25 cellular contexts compared by ENCODE assay signal in genomic region chr6:75326557-75327258, GRCh38. TPM values are rescaled to one million over a fixed set of nuclear protein-coding genes. Genes with fewer than 3 reads are reported as not detected.
DNase-seq lines count a peak whose midpoint lies in the region; ATAC-seq and TF ChIP-seq lines count a peak whose summit lies in the region.
"Had no signal": no experiment of that assay in that cellular context is flagged by ENCODE, and none has a peak within 500 bp of the region (broad histone marks: within the 10 kb centered on the region; RNA-seq: fewer than 3 reads in every experiment).

No MANE protein-coding gene starts in this region.

- POLR2A ChIA-PET in RWPE1 (lab: Yijun Ruan, JAX; ENCODE audit: low non-redundant PET): no interaction called here
- POLR2A ChIA-PET in OCI-LY7 (lab: Charles Lee): interaction anchor here (1.0 to 1.2 kb wide), 3 partner anchors 9 to 16 kb away, joined by 3 read pairs; no protein-coding TSS in a partner anchor

- H3K36me3 ChIP-seq in psoas muscle (ENCODE audit: insufficient read depth in 1 of 2, low read depth in 1 of 2) (no peaks in the 10 kb centered on the region), OCI-LY7 (ENCODE audit: insufficient read depth, low read length) (no peaks in the 10 kb centered on the region)
- H3K36me3 ChIP-seq: adrenal gland, left lung, WERI-Rb-1 had no signal

- TF ChIP-seq CTCF in H9 (conservative IDR thresholded peaks at IDR 0.05): no peak
- no peak for TF ChIP-seq CTCF in RWPE1 (conservative IDR thresholded peaks at IDR 0.05; ENCODE audit: low read depth)
- TF ChIP-seq CTCF in psoas muscle (IDR thresholded peaks at IDR 0.05): no peak
- TF ChIP-seq CTCF in OCI-LY7 (conservative IDR thresholded peaks at IDR 0.05; ENCODE audit: low read length): no peak

- H3K27me3 ChIP-seq in H9 (ENCODE audit: insufficient read depth, low read length) (no peaks in the 10 kb centered on the region), psoas muscle (ENCODE audit: insufficient read depth in 3 of 3, low read length in 2 of 3) (no peaks in the 10 kb centered on the region)
- H3K27me3 ChIP-seq: adrenal gland, left lung had no signal

- no peak overlapping the region for H2BK120ac ChIP-seq in H9 (ENCODE audit: low read depth, low read length, poor library complexity, severe bottlenecking)

- peaks cover 9% of the 10 kb centered on the region; the same call in 1 of the 2 replicates for H3K4me1 ChIP-seq in H9 (ENCODE audit: insufficient read depth, low read length)
- H3K4me1 ChIP-seq in psoas muscle: no peaks in the 10 kb centered on the region
- H3K4me1 ChIP-seq in OCI-LY7 (ENCODE audit: insufficient read depth, low read length, poor library complexity, severe bottlenecking): no peaks in the 10 kb centered on the region
- H3K4me1 ChIP-seq: adrenal gland, left lung had no signal

- H3K4me2 ChIP-seq in H9 (ENCODE audit: insufficient read depth, insufficient read length, low read length) (peak overlapping the region; percentile 10), OCI-LY7 (ENCODE audit: low read length) (no peak overlapping the region)

- H3K79me1 ChIP-seq in H9 (ENCODE audit: insufficient read depth, low read depth, low read length, poor library complexity, severe bottlenecking): no peaks in the 10 kb centered on the region

- H3K27ac ChIP-seq in H9 (ENCODE audit: insufficient read length, low read depth, low read length) (no peak overlapping the region), RWPE1 (no peak overlapping the region), psoas muscle (peak overlapping the region; percentile 12), OCI-LY7 (ENCODE audit: low read depth, low read length, poor library complexity, severe bottlenecking) (no peak overlapping the region)
- H3K27ac ChIP-seq: adrenal gland, left lung, WERI-Rb-1 had no signal

- H3K23ac ChIP-seq in H9 (ENCODE audit: insufficient read length, low read depth, low read length): no peak overlapping the region

- H4K8ac ChIP-seq in H9 (replicated peaks; ENCODE audit: insufficient read length, low read depth, low read length): no peak overlapping the region

- DNase-seq in H9: no peak
- peak; percentile 6 for DNase-seq in RWPE1 (ENCODE audit: low spot score)
- peak; percentile 26 for DNase-seq in fibroblast of peridontal ligament (ENCODE audit: extremely low read depth)
- DNase-seq in psoas muscle: no peak
- DNase-seq in stimulated activated CD4-positive, alpha-beta T cell treated with anti-CD3 and anti-CD28 coated beads, Interleukin-1b, Interleukin-23, amount 100 ng/mL, for 48 hours: no peak
- DNase-seq in cerebellar cortex (ENCODE audit: low spot score): no peak
- DNase-seq in OCI-LY7 (ENCODE audit: low spot score): no peak
- DNase-seq: activated CD4-positive, alpha-beta memory T cell treated with anti-CD3 and anti-CD28 coated beads for 36 hours; activated effector memory CD4-positive, alpha-beta T cell treated with anti-CD3 and anti-CD28 coated beads, Interleukin-2, amount 50 U/mL, for 16 hours; adrenal gland; dermis blood vessel endothelial cell; DMS79; left lung; midbrain; NCI-H1105 treated with DMSO at 0.1 percent for 48 hours; NCI-H2171; NCI-H526; small intestine; stimulated activated CD4-positive, alpha-beta T cell treated with anti-CD3 and anti-CD28 coated beads, Interleukin-4, amount 100 ng/mL, for 1 hour; stimulated activated naive CD8-positive, alpha-beta T cell treated with anti-CD3 and anti-CD28 coated beads, Interleukin-15, amount 100 ng/mL, for 72 hours; T-helper 17 cell; WERI-Rb-1 had no signal

- H3K4me3 ChIP-seq in psoas muscle (no peak overlapping the region), OCI-LY7 (ENCODE audit: low read depth, low read length, poor library complexity, severe bottlenecking) (no peak overlapping the region)
- H3K4me3 ChIP-seq: adrenal gland, left lung had no signal

- no peaks in the 10 kb centered on the region for H3K9me2 ChIP-seq in OCI-LY7 (ENCODE audit: insufficient read depth, low read length)

- H3K4me1 Mint-ChIP-seq in H9: peaks cover 28 to 39% of the 10 kb centered on the region in 2 experiments
- H3K4me1 Mint-ChIP-seq: B cell; nephron; stimulated activated naive CD8-positive, alpha-beta T cell treated with anti-CD3 and anti-CD28 coated beads, Interleukin-15, amount 100 ng/mL, for 72 hours; T-helper 17 cell had no signal

- H3K4me3 Mint-ChIP-seq in H9: no peak overlapping the region; a peak in 2 of 5 replicates
- H3K4me3 Mint-ChIP-seq: activated CD4-positive, alpha-beta memory T cell treated with anti-CD3 and anti-CD28 coated beads for 36 hours; B cell; nephron; stimulated activated naive CD8-positive, alpha-beta T cell treated with anti-CD3 and anti-CD28 coated beads, Interleukin-15, amount 100 ng/mL, for 72 hours; T-helper 17 cell had no signal

- H4K20me1 ChIP-seq in H9 (ENCODE audit: control insufficient read depth, insufficient read depth, insufficient read length) (no peaks in the 10 kb centered on the region), OCI-LY7 (ENCODE audit: insufficient read depth, low read length) (no peaks in the 10 kb centered on the region)

- no peak overlapping the region for H4K5ac ChIP-seq in H9 (ENCODE audit: insufficient read length, low read depth, low read length)

- peaks cover 0 to 7% of the 10 kb centered on the region in 2 experiments; a peak in 4 of 5 replicates for H3K9me3 Mint-ChIP-seq in H9
- H3K9me3 Mint-ChIP-seq: activated CD4-positive, alpha-beta memory T cell treated with anti-CD3 and anti-CD28 coated beads for 36 hours; nephron; stimulated activated naive CD8-positive, alpha-beta T cell treated with anti-CD3 and anti-CD28 coated beads, Interleukin-15, amount 100 ng/mL, for 72 hours had no signal

- H2BK20ac ChIP-seq in H9 (ENCODE audit: low read depth, low read length, poor library complexity, severe bottlenecking): peak overlapping the region; percentile 26

- H3K27ac Mint-ChIP-seq in H9: peak overlapping the region; percentile 32 to 87 (median 82); a peak in 6 of 7 replicates
- H3K27ac Mint-ChIP-seq: activated CD4-positive, alpha-beta memory T cell treated with anti-CD3 and anti-CD28 coated beads for 36 hours; B cell; nephron; stimulated activated naive CD8-positive, alpha-beta T cell treated with anti-CD3 and anti-CD28 coated beads, Interleukin-15, amount 100 ng/mL, for 72 hours; T-helper 17 cell had no signal

- H4K91ac ChIP-seq in H9 (ENCODE audit: insufficient read length, low read depth, low read length): no peak overlapping the region

- H3K56ac ChIP-seq in H9 (ENCODE audit: insufficient read length, low read depth, low read length): no peak overlapping the region

- CTCF ChIA-PET in RWPE1 (lab: Yijun Ruan, JAX): no interaction called here
- CTCF ChIA-PET in OCI-LY7 (lab: Charles Lee; ENCODE audit: unreplicated experiment): no interaction called here

- no peaks in the 10 kb centered on the region for H3K9me3 ChIP-seq in H9 (ENCODE audit: control insufficient read depth, low read depth, low read length)
- H3K9me3 ChIP-seq in psoas muscle: no peaks in the 10 kb centered on the region
- no peaks in the 10 kb centered on the region for H3K9me3 ChIP-seq in OCI-LY7 (ENCODE audit: low read length)
- H3K9me3 ChIP-seq: adrenal gland, left lung had no signal

- peaks cover 0 to 24% (median 7%) of the 10 kb centered on the region in 3 experiments; a peak in 3 of 7 replicates for H3K36me3 Mint-ChIP-seq in H9 (ENCODE audit: insufficient read depth in 1 of 3, low read depth in 3 of 3)
- H3K36me3 Mint-ChIP-seq: activated CD4-positive, alpha-beta memory T cell treated with anti-CD3 and anti-CD28 coated beads for 36 hours had no signal

- ATAC-seq in psoas muscle (peak in 2 of 4 donors; percentile 48 to 71), GM18867 (IDR thresholded peaks at IDR 0.05; ENCODE audit: unreplicated experiment) (no peak)
- ATAC-seq: left lung; stimulated activated naive CD8-positive, alpha-beta T cell treated with anti-CD3 and anti-CD28 coated beads, Interleukin-15, amount 100 ng/mL, for 72 hours; T-helper 17 cell had no signal

- no TSS peak for BruUV-seq in OCI-LY7 (replicated peaks; lab: Mats Ljungman, UMichigan)

- no CpG with 5 or more reads among the region's 2 CpGs for WGBS in H9 (ENCODE audit: extremely low coverage, insufficient read length, low lambda C conversion rate)
- 87 to 92% (median 91%) methylated on average over 2 of the region's 2 CpGs for WGBS in psoas muscle, 3 donors

- no peak overlapping the region for H3K18ac ChIP-seq in H9 (ENCODE audit: insufficient read length, low read depth, low read length)

- intact Hi-C loops in psoas muscle (cut with DNase I): no loop called here
- intact Hi-C loops in OCI-LY7 (cut with micrococcal nuclease; ENCODE audit: unreplicated experiment): no loop called here

- no peak overlapping the region for H2BK15ac ChIP-seq in H9 (ENCODE audit: low read depth, low read length)

- no peak overlapping the region for H3K4ac ChIP-seq in H9 (ENCODE audit: low read depth, low read length)

- H2BK12ac ChIP-seq in H9 (ENCODE audit: insufficient read length, low read depth, low read length): no peak overlapping the region

- H3T11ph ChIP-seq in H9 (ENCODE audit: low read length): no peak overlapping the region

- no peaks in the 10 kb centered on the region for H3K23me2 ChIP-seq in H9 (ENCODE audit: insufficient read length, low read depth, low read length, poor library complexity, severe bottlenecking)

- H3K27me3 Mint-ChIP-seq in H9 (ENCODE audit: low read depth): no peaks in the 10 kb centered on the region

- no peak overlapping the region for H2BK5ac ChIP-seq in H9 (ENCODE audit: insufficient read length, low read length)

- no peaks in the 10 kb centered on the region for H3K79me2 ChIP-seq in H9 (ENCODE audit: insufficient read depth, low read length)
- H3K79me2 ChIP-seq in OCI-LY7 (ENCODE audit: insufficient read depth, low read depth, low read length): no peaks in the 10 kb centered on the region

- H3K9ac ChIP-seq in H9 (ENCODE audit: extremely low read depth, insufficient read length, low read length): no peak overlapping the region

- H2AFZ ChIP-seq in H9 (ENCODE audit: low read length) (no peak overlapping the region), OCI-LY7 (ENCODE audit: low read length) (no peak overlapping the region)

- H2AK5ac ChIP-seq in H9 (ENCODE audit: insufficient read length, low read length): no peak overlapping the region

- H3K14ac ChIP-seq in H9 (ENCODE audit: insufficient read depth, low read length): no peak overlapping the region

RNA-seq across cellular contexts. Expression of gene TMEM30A, which starts 42.1 kb away (rescaled TPM):
- total RNA-seq in H9 (2021) (63.0 and 65.2 TPM in 2 replicates), psoas muscle (10 to 100 TPM; 30.9 to 52.6 (median 41.6) TPM), OCI-LY7 (2022) (31.2 and 32.1 TPM in 2 replicates)
- polyA plus RNA-seq in psoas muscle: 10 to 100 TPM; 18.7 to 46.1 (median 37.6) TPM
- total RNA-seq in OCI-LY7 (2014; rRNA removed; shearing (Covaris generic)): 16.4 and 18.2 TPM in 2 replicates

Comparison
In these comparisons a context has a peak if more than half of its experiments do, and no peak if none do; other contexts are left out.
1. DNase-seq: peak in RWPE1 (single experiment) and fibroblast of peridontal ligament (single experiment); none in H9 (single experiment), psoas muscle (0 of 2), stimulated activated CD4-positive, alpha-beta T cell treated with anti-CD3 and anti-CD28 coated beads, Interleukin-1b, Interleukin-23, amount 100 ng/mL, for 48 hours (single experiment), cerebellar cortex (single experiment) and OCI-LY7 (single experiment).